Comparison of ENCODE assay signal across 21 cellular contexts in genomic region chr3:58418227-58418626, GRCh38. TPM values are rescaled to one million over a fixed set of nuclear protein-coding genes. Genes with fewer than 3 reads are reported as not detected.
DNase-seq lines count a peak whose midpoint lies in the region; ATAC-seq, FAIRE-seq and TF ChIP-seq lines count a peak whose summit lies in the region.
"Had no signal": no experiment of that assay in that cellular context is flagged by ENCODE, and none has a peak within 500 bp of the region (broad histone marks: within the 10 kb centered on the region; RNA-seq: fewer than 3 reads in every experiment).

No MANE protein-coding gene starts in this region.

- no peaks in the 10 kb centered on the region for H3K79me2 ChIP-seq in HepG2 (ENCODE audit: insufficient read depth, low read length)

- no peaks in the 10 kb centered on the region for H4K20me1 ChIP-seq in HepG2 (ENCODE audit: insufficient read depth, low read length)

- POLR2A ChIA-PET in activated B cell treated with CpG ODN at 0.5 μM for 24 hours (lab: Charles Lee) (interaction anchor here (1.1 to 1.3 kb wide), 2 partner anchors 15 to 62 kb away, joined by 3 to 6 read pairs; partner anchors contain the start of gene PDHB), HepG2 (lab: Yijun Ruan, JAX) (interaction anchor here (2.1 kb wide), 1 partner anchor 112 kb away, joined by 6 read pairs; the partner anchor contains the start of genes HTD2 and RPP14)

- peaks cover 36% of the 10 kb centered on the region for H3K4me1 ChIP-seq in HepG2 (ENCODE audit: insufficient read depth, low read length)
- H3K4me1 ChIP-seq in suprapubic skin = peaks cover 18% of the 10 kb centered on the region

- H3K36me3 Mint-ChIP-seq in activated naive CD4-positive, alpha-beta T cell treated with anti-CD3 and anti-CD28 coated beads, Interleukin-2, amount 50 U/mL, for 24 hours = peaks cover 3% of the 10 kb centered on the region
- H3K36me3 Mint-ChIP-seq in activated naive CD4-positive, alpha-beta T cell treated with anti-CD3 and anti-CD28 coated beads, Interleukin-2, amount 50 U/mL, for 72 hours = no peaks in the 10 kb centered on the region
- H3K36me3 Mint-ChIP-seq in activated B cell treated with CpG ODN at 0.5 μM for 24 hours (ENCODE audit: low read depth) = peaks cover 65% of the 10 kb centered on the region
- H3K36me3 Mint-ChIP-seq in stimulated activated memory B cell treated with anti-CD40 and anti-IgM and Interleukin-4, amounts not matched to agents 10 μg/mL and 1 μg/mL and 100 μg/mL, for 72 hours = peaks cover 27% of the 10 kb centered on the region

- peak overlapping the region; percentile 80 for H3K27ac Mint-ChIP-seq in activated naive CD4-positive, alpha-beta T cell treated with anti-CD3 and anti-CD28 coated beads, Interleukin-2, amount 50 U/mL, for 24 hours
- no peak overlapping the region for H3K27ac Mint-ChIP-seq in activated naive CD4-positive, alpha-beta T cell treated with anti-CD3 and anti-CD28 coated beads, Interleukin-2, amount 50 U/mL, for 72 hours
- peak overlapping the region; percentile 88 for H3K27ac Mint-ChIP-seq in activated B cell treated with CpG ODN at 0.5 μM for 24 hours
- peak overlapping the region; percentile 84 for H3K27ac Mint-ChIP-seq in stimulated activated memory B cell treated with anti-CD40 and anti-IgM and Interleukin-4, amounts not matched to agents 10 μg/mL and 1 μg/mL and 100 μg/mL, for 72 hours

- no peak overlapping the region for H2AFZ ChIP-seq in HepG2 (ENCODE audit: low read length)

- no peak for TF ChIP-seq RAD21 in HepG2 (CRISPR knock-in tag; IDR thresholded peaks at IDR 0.05)

- H3K4me3 Mint-ChIP-seq in activated naive CD4-positive, alpha-beta T cell treated with anti-CD3 and anti-CD28 coated beads, Interleukin-2, amount 50 U/mL, for 24 hours = no peak overlapping the region
- H3K4me3 Mint-ChIP-seq in activated B cell treated with CpG ODN at 0.5 μM for 24 hours = no peak overlapping the region
- no peak overlapping the region for H3K4me3 Mint-ChIP-seq in stimulated activated memory B cell treated with anti-CD40 and anti-IgM and Interleukin-4, amounts not matched to agents 10 μg/mL and 1 μg/mL and 100 μg/mL, for 72 hours

- no peak overlapping the region for H3K4me2 ChIP-seq in HepG2 (ENCODE audit: low read depth, low read length)

- no peaks in the 10 kb centered on the region for H3K9me3 ChIP-seq in HepG2 (ENCODE audit: low read length)
- H3K9me3 ChIP-seq in suprapubic skin = no peaks in the 10 kb centered on the region
- H3K9me3 ChIP-seq: SJSA1 had no signal

- no peak overlapping the region for H3K9ac ChIP-seq in HepG2 (ENCODE audit: insufficient read depth, low read depth, low read length)

- no peak for TF ChIP-seq EP300 in HepG2 (IDR thresholded peaks at IDR 0.05; ENCODE audit: low read depth in 2 of 2, low read length in 2 of 2)
- no peak for TF ChIP-seq EP300 in HepG2 (CRISPR knock-in tag; IDR thresholded peaks at IDR 0.05; ENCODE audit: borderline replicate concordance)
- TF ChIP-seq EP300 in suprapubic skin (IDR thresholded peaks at IDR 0.05) = no peak

- no peak overlapping the region for H3K27ac ChIP-seq in HepG2 (ENCODE audit: extremely low read length, insufficient read depth, low read length)
- H3K27ac ChIP-seq in suprapubic skin = no peak overlapping the region
- H3K27ac ChIP-seq: C4-2B, SJSA1 had no signal

- FAIRE-seq in HepG2 (lab: Jason Lieb, UNC) = peak; percentile 48

- H3K36me3 ChIP-seq in HepG2 (replicated peaks in 1 of 2; ENCODE audit: control insufficient read depth in 1 of 2, insufficient read depth in 2 of 2, low read length in 2 of 2) (peaks cover 5 to 8% of the 10 kb centered on the region in 2 experiments; a peak in 4 of 5 replicates), suprapubic skin (peaks cover 32% of the 10 kb centered on the region)

- BruUV-seq in HepG2 (replicated peaks; lab: Mats Ljungman, UMichigan) = no TSS peak

- H3K27me3 ChIP-seq in HepG2 (ENCODE audit: control insufficient read depth in 1 of 2, insufficient read depth in 2 of 2, low read length in 2 of 2) (no peaks in the 10 kb centered on the region), suprapubic skin (no peaks in the 10 kb centered on the region)
- H3K27me3 ChIP-seq: SJSA1 had no signal

- no peak for ATAC-seq in activated naive CD4-positive, alpha-beta T cell treated with anti-CD3 and anti-CD28 coated beads, Interleukin-2, amount 50 U/mL, for 72 hours
- ATAC-seq in activated B cell treated with CpG ODN at 0.5 μM for 24 hours (ENCODE audit: low read depth) (no peak), HepG2 (peak; percentile 9; the same call in 2 of the 3 replicates), HG02885 (IDR thresholded peaks at IDR 0.05; ENCODE audit: poor library complexity, unreplicated experiment) (no peak)
- ATAC-seq in stimulated activated memory B cell treated with anti-CD40 and anti-IgM and Interleukin-4, amounts not matched to agents 10 μg/mL and 1 μg/mL and 100 μg/mL, for 72 hours = no peak
- ATAC-seq: Right ventricle myocardium inferior had no signal

- DNase-seq in activated naive CD4-positive, alpha-beta T cell treated with anti-CD3 and anti-CD28 coated beads, Interleukin-2, amount 50 U/mL, for 72 hours (ENCODE audit: low spot score in 2 of 2) = no peak
- DNase-seq in activated B cell treated with CpG ODN at 0.5 μM for 24 hours (no peak), HepG2 (ENCODE audit: low spot score) (no peak), NCI-H1436 treated with DMSO at 0.1 percent for 48 hours (lab: John Stamatoyannopoulos, UW) (no peak), suprapubic skin (ENCODE audit: low spot score in 2 of 2) (no peak)
- DNase-seq: AML-193, EL, GF-D8, KBM-7, NCI-H1092, NCI-H1436, NCI-H1930, NCI-H2227 treated with DMSO at 0.1 percent for 48 hours, NCI-H510A treated with DMSO at 0.1 percent for 48 hours, NCI-H774 had no signal

- in situ Hi-C loops in HepG2 (cut with HindIII; ENCODE audit: extremely low pct_ligation_motif_present, low pct_unique_long_range_greater_than_20kb) = loop anchor here (10.0 kb wide), 1 partner anchor 233 kb away; no protein-coding TSS in a partner anchor

- no peaks in the 10 kb centered on the region for H3K9me3 Mint-ChIP-seq in activated naive CD4-positive, alpha-beta T cell treated with anti-CD3 and anti-CD28 coated beads, Interleukin-2, amount 50 U/mL, for 24 hours
- H3K9me3 Mint-ChIP-seq in activated naive CD4-positive, alpha-beta T cell treated with anti-CD3 and anti-CD28 coated beads, Interleukin-2, amount 50 U/mL, for 72 hours = no peaks in the 10 kb centered on the region
- no peaks in the 10 kb centered on the region for H3K9me3 Mint-ChIP-seq in activated B cell treated with CpG ODN at 0.5 μM for 24 hours
- no peaks in the 10 kb centered on the region for H3K9me3 Mint-ChIP-seq in stimulated activated memory B cell treated with anti-CD40 and anti-IgM and Interleukin-4, amounts not matched to agents 10 μg/mL and 1 μg/mL and 100 μg/mL, for 72 hours

- H3K27me3 Mint-ChIP-seq in activated naive CD4-positive, alpha-beta T cell treated with anti-CD3 and anti-CD28 coated beads, Interleukin-2, amount 50 U/mL, for 24 hours = no peaks in the 10 kb centered on the region
- H3K27me3 Mint-ChIP-seq in activated B cell treated with CpG ODN at 0.5 μM for 24 hours = no peaks in the 10 kb centered on the region
- no peaks in the 10 kb centered on the region for H3K27me3 Mint-ChIP-seq in stimulated activated memory B cell treated with anti-CD40 and anti-IgM and Interleukin-4, amounts not matched to agents 10 μg/mL and 1 μg/mL and 100 μg/mL, for 72 hours

- no peak overlapping the region for H3K4me3 ChIP-seq in HepG2 (replicated peaks in 1 of 3; ENCODE audit: insufficient read depth in 1 of 3, low read depth in 2 of 3, low read length in 3 of 3)
- no peak overlapping the region for H3K4me3 ChIP-seq in suprapubic skin
- H3K4me3 ChIP-seq: SJSA1 had no signal

- TF ChIP-seq POLR2A in HepG2 (IDR thresholded peaks at IDR 0.05; ENCODE audit: insufficient read depth in 1 of 2, low read depth in 2 of 2, low read length in 2 of 2) (no peak), suprapubic skin (IDR thresholded peaks at IDR 0.05) (no peak)

- CTCF ChIA-PET in activated B cell treated with CpG ODN at 0.5 μM for 24 hours (lab: Charles Lee) (interaction anchor here (0.7 to 4.7 kb wide), 3 partner anchors 84 to 117 kb away, joined by 3 to 66 read pairs (median 4); partner anchors contain the start of gene PXK), HepG2 (lab: Yijun Ruan, JAX; ENCODE audit: low intra/inter-chr PET ratio, low total read pairs) (no interaction called here)

- H3K4me1 Mint-ChIP-seq in activated naive CD4-positive, alpha-beta T cell treated with anti-CD3 and anti-CD28 coated beads, Interleukin-2, amount 50 U/mL, for 24 hours = peaks cover 12% of the 10 kb centered on the region
- peaks cover 50% of the 10 kb centered on the region for H3K4me1 Mint-ChIP-seq in activated B cell treated with CpG ODN at 0.5 μM for 24 hours
- H3K4me1 Mint-ChIP-seq in stimulated activated memory B cell treated with anti-CD40 and anti-IgM and Interleukin-4, amounts not matched to agents 10 μg/mL and 1 μg/mL and 100 μg/mL, for 72 hours = peaks cover 50% of the 10 kb centered on the region

- intact Hi-C loops in activated B cell treated with CpG ODN at 0.5 μM for 24 hours (cut with micrococcal nuclease) = loop anchor here (2.0 kb wide), 1 partner anchor 15 kb away; the partner anchor contains the start of gene PDHB
- intact Hi-C loops in HepG2 (cut with micrococcal nuclease; ENCODE audit: unreplicated experiment) = loop anchor here (5.0 kb wide), 1 partner anchor 231 kb away; no protein-coding TSS in a partner anchor

- 72% methylated on average over 6 of the region's 6 CpGs for WGBS in HepG2 (ENCODE audit: low lambda C conversion rate)
- 90% methylated on average over 6 of the region's 6 CpGs for WGBS in suprapubic skin

- no peak for TF ChIP-seq CTCF in activated B cell treated with CpG ODN at 0.5 μM for 24 hours (IDR thresholded peaks at IDR 0.05)
- no peak for TF ChIP-seq CTCF in HepG2 (CRISPR knock-in tag; IDR thresholded peaks at IDR 0.05)
- no peak for TF ChIP-seq CTCF in suprapubic skin (IDR thresholded peaks at IDR 0.05)

RNA-seq across cellular contexts. Expression of gene PDHB, which starts 15.4 kb away (rescaled TPM):
- 10 to 100 TPM; 53.0 to 56.5 TPM for total RNA-seq in activated naive CD4-positive, alpha-beta T cell treated with anti-CD3 and anti-CD28 coated beads, Interleukin-2, amount 50 U/mL, for 72 hours
- total RNA-seq in activated B cell treated with CpG ODN at 0.5 μM for 24 hours (63.0 and 67.3 TPM in 2 replicates), HepG2 (2016; rRNA removed; fragmentation: Illumina TruSeq; extraction: Trizol) (153 and 229 TPM in 2 replicates), suprapubic skin (10 to 100 TPM; 49.9 to 89.8 (median 78.0) TPM)
- total RNA-seq in HepG2 (2016; cell fraction: cytosol; rRNA removed; fragmentation: Illumina TruSeq; extraction: Trizol; ENCODE audit: low read depth) = 14.8 and 15.6 TPM in 2 replicates
- 155 and 245 TPM in 2 replicates for total RNA-seq in HepG2 (2016; cell fraction: insoluble cytoplasmic fraction; rRNA removed; fragmentation: Illumina TruSeq; extraction: Trizol)
- total RNA-seq in HepG2 (2016; cell fraction: membrane; rRNA removed; fragmentation: Illumina TruSeq; extraction: Trizol) = 30.6 and 31.8 TPM in 2 replicates
- total RNA-seq in HepG2 (2016; cell fraction: nucleus; rRNA removed; fragmentation: Illumina TruSeq; extraction: Trizol) = 63.1 and 66.4 TPM in 2 replicates
- 97.1 and 108 TPM in 2 replicates for polyA plus RNA-seq in HepG2 (2011; rRNA removed)
- polyA plus RNA-seq in HepG2 (2011; cell fraction: cytosol; rRNA removed) = 68.4 and 102 TPM in 2 replicates
- 28.4 and 37.7 TPM in 2 replicates for polyA plus RNA-seq in HepG2 (2011; cell fraction: nucleus; rRNA removed)
- polyA plus RNA-seq in HepG2 (2012) = 113 and 146 TPM in 2 replicates
- 11.6 and 12.1 TPM in 2 replicates for polyA plus RNA-seq in HepG2 (2016; cell fraction: cytosol; fragmentation: Illumina TruSeq; extraction: Trizol; ENCODE audit: low read depth)
- polyA plus RNA-seq in HepG2 (2016; cell fraction: insoluble cytoplasmic fraction; fragmentation: Illumina TruSeq; extraction: Trizol; ENCODE audit: low read depth) = 209 and 226 TPM in 2 replicates
- polyA plus RNA-seq in HepG2 (2016; cell fraction: membrane; fragmentation: Illumina TruSeq; extraction: Trizol; ENCODE audit: low read depth) = 23.0 and 24.8 TPM in 2 replicates
- 66.3 and 77.5 TPM in 2 replicates for polyA plus RNA-seq in HepG2 (2016; cell fraction: nucleus; fragmentation: Illumina TruSeq; extraction: Trizol; ENCODE audit: insufficient read depth, low read depth)
- 76.8 and 97.2 TPM in 2 replicates for polyA minus RNA-seq in HepG2 (2011; rRNA and poly(A)+ RNA removed; ENCODE audit: low replicate concordance)
- 47.7 and 50.9 TPM in 2 replicates for polyA minus RNA-seq in HepG2 (2011; cell fraction: cytosol; rRNA and poly(A)+ RNA removed)
- 91.3 and 98.1 TPM in 2 replicates for polyA minus RNA-seq in HepG2 (2011; cell fraction: nucleus; rRNA and poly(A)+ RNA removed)

Comparison
In these comparisons a context has a peak if more than half of its experiments do, and no peak if none do; other contexts are left out.
1. H3K27ac Mint-ChIP-seq: peak in activated naive CD4-positive, alpha-beta T cell treated with anti-CD3 and anti-CD28 coated beads, Interleukin-2, amount 50 U/mL, for 24 hours (single experiment), activated B cell treated with CpG ODN at 0.5 μM for 24 hours (single experiment) and stimulated activated memory B cell treated with anti-CD40 and anti-IgM and Interleukin-4, amounts not matched to agents 10 μg/mL and 1 μg/mL and 100 μg/mL, for 72 hours (single experiment); none in activated naive CD4-positive, alpha-beta T cell treated with anti-CD3 and anti-CD28 coated beads, Interleukin-2, amount 50 U/mL, for 72 hours (0 of 2).